Comparison of ENCODE assay signal across 8 cellular contexts in the genomic region with DNA sequence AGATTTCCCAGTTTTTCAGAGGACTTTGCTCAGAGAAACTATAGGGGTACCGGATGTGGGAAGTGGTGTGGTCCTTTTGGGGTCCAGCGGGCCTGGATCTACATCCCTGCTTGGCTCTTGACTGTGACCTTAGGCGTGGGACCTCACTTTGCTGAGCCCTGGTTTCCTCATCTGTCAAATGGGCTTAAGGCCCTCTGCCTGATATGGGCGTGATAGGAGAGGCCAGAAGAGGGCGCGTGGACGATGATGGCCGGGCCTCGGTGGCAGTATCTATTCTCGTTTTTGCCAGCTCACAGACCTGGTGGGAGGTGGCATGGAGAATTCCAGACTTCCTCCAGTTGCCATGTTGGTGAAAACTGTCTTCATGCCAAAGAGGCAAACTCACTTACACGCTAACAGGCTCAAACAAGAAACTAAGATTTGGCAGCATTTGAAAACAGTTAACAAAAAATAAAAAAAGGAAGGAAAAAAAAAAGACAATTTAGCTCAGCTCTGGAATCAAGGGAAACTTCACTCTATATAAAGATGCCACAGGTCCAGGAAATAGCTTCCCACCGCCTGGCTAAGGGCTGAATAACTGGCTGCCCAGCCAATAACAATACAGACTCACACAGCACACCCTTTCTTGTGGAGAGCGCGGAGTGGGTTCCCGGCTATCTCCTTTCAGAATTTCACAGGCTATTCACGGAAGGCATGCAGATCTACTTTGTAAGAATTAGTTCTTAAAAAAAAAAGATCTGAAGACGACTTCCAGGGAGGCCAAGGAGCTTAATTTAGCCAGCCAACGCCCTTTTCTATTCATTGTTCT. TPM values are rescaled to one million over a fixed set of nuclear protein-coding genes. Genes with fewer than 3 reads are reported as not detected.
DNase-seq lines count a peak whose midpoint lies in the region; ATAC-seq and TF ChIP-seq lines count a peak whose summit lies in the region.

No MANE protein-coding gene starts in this region.

- peak overlapping the region; percentile 85 for H3K9ac ChIP-seq in iPS-18a (ENCODE audit: low read length)

- TF ChIP-seq CTCF in astrocyte of the spinal cord (IDR thresholded peaks at IDR 0.05; ENCODE audit: low read depth, low read length) (peak; percentile 18), spleen (IDR thresholded peaks at IDR 0.05 in 8 of 11, conservative IDR thresholded peaks at IDR 0.05 in 3 of 11) (no peak)

- peaks cover 17% of the 10 kb centered on the region for H3K4me1 ChIP-seq in iPS-18a (ENCODE audit: control insufficient read depth, low read depth, low read length)
- H3K4me1 ChIP-seq in spleen: peaks cover 0 to 37% (median 16%) of the 10 kb centered on the region in 6 donors

- DNase-seq in activated T-cell treated with anti-CD3 and anti-CD28 coated beads, Interleukin-2, amount 50 U/mL, for 72 hours: no peak
- no peak for DNase-seq in activated T-cell treated with anti-CD3 and anti-CD28 coated beads, Interleukin-2, amount 50 U/mL, for 48 hours
- DNase-seq in astrocyte of the spinal cord (ENCODE audit: low read depth, low spot score): peak; percentile 85
- peak; percentile 13 for DNase-seq in spleen
- no peak for DNase-seq in DMS153 (lab: John Stamatoyannopoulos, UW)
- DNase-seq in NCI-H2107 treated with DMSO at 0.1 percent for 48 hours (lab: John Stamatoyannopoulos, UW; ENCODE audit: unreplicated experiment): no peak

- H3K9me3 Mint-ChIP-seq in activated T-cell treated with anti-CD3 and anti-CD28 coated beads, Interleukin-2, amount 50 U/mL, for 72 hours: no peaks in the 10 kb centered on the region

- H3K36me3 ChIP-seq in iPS-18a (ENCODE audit: control insufficient read depth, low read depth, low read length) (no peaks in the 10 kb centered on the region), spleen (no peaks in the 10 kb centered on the region)

- no peak overlapping the region for H3K27ac ChIP-seq in iPS-18a (ENCODE audit: low read length)
- peak overlapping the region in 2 of 8 donors; percentile 17 to 35 for H3K27ac ChIP-seq in spleen

- H3K4me3 ChIP-seq in astrocyte of the spinal cord (ENCODE audit: low read depth, low read length) (peak overlapping the region; percentile 60), iPS-18a (ENCODE audit: low read length) (peak overlapping the region; percentile 92), spleen (peak overlapping the region in 6 of 8 donors; percentile 54 to 86 (median 64))

- H3K4me1 Mint-ChIP-seq in activated T-cell treated with anti-CD3 and anti-CD28 coated beads, Interleukin-2, amount 50 U/mL, for 72 hours (ENCODE audit: low read depth): peaks cover 19% of the 10 kb centered on the region

- no peak for ATAC-seq in activated T-cell treated with anti-CD3 and anti-CD28 coated beads, Interleukin-2, amount 50 U/mL, for 72 hours (replicated peaks in 1 of 2)
- ATAC-seq in HG02840 (IDR thresholded peaks at IDR 0.05; ENCODE audit: low FRiP score, unreplicated experiment): no peak

- no peaks in the 10 kb centered on the region for H3K36me3 Mint-ChIP-seq in activated T-cell treated with anti-CD3 and anti-CD28 coated beads, Interleukin-2, amount 50 U/mL, for 72 hours (ENCODE audit: insufficient read depth in 2 of 2)

- H3K27me3 ChIP-seq in iPS-18a (ENCODE audit: control insufficient read depth, insufficient read depth, low read length): no peaks in the 10 kb centered on the region
- H3K27me3 ChIP-seq in spleen (replicated peaks in 1 of 7): peaks cover 0 to 66% (median 20%) of the 10 kb centered on the region in 7 donors

- intact Hi-C loops in spleen (cut with DNase I; ENCODE audit: low total_unique reads): no loop called here

- TF ChIP-seq POLR2A in spleen (IDR thresholded peaks at IDR 0.05): no peak

- H3K9me3 ChIP-seq in iPS-18a (ENCODE audit: control insufficient read depth, low read depth, low read length) (no peaks in the 10 kb centered on the region), spleen (no peaks in the 10 kb centered on the region)

- WGBS in spleen, 5 donors: 69 to 79% (median 78%) methylated on average over 18 of the region's 18 CpGs

- in situ Hi-C loops in astrocyte of the spinal cord (cut with HindIII; ENCODE audit: low sequenced_read_pairs): no loop called here

- peaks cover 48% of the 10 kb centered on the region for H3K27me3 Mint-ChIP-seq in activated T-cell treated with anti-CD3 and anti-CD28 coated beads, Interleukin-2, amount 50 U/mL, for 72 hours (ENCODE audit: low read depth)

- H3K4me3 Mint-ChIP-seq in activated T-cell treated with anti-CD3 and anti-CD28 coated beads, Interleukin-2, amount 50 U/mL, for 72 hours: peak overlapping the region; percentile 71 to 77

- H3K27ac Mint-ChIP-seq in activated T-cell treated with anti-CD3 and anti-CD28 coated beads, Interleukin-2, amount 50 U/mL, for 72 hours: no peak overlapping the region

RNA-seq across cellular contexts. Expression of a gene that starts 1.7 kb away (rescaled TPM):
- 1 to 10 TPM in 1 of 2 donors, under 1 TPM in 1; 0.49 to 1.3 TPM for total RNA-seq in activated T-cell treated with anti-CD3 and anti-CD28 coated beads, Interleukin-2, amount 50 U/mL, for 72 hours
- total RNA-seq in spleen: 10 to 100 TPM in 5 of 7 donors, 1 to 10 TPM in 2; 5.2 to 31.8 (median 19.8) TPM
- 1 to 10 TPM; 2.0 to 2.7 (median 2.4) TPM for polyA plus RNA-seq in spleen

Comparison
In these comparisons a context has a peak if more than half of its experiments do, and no peak if none do; other contexts are left out.
1. DNase-seq: peak in astrocyte of the spinal cord (single experiment) and spleen (single experiment); none in activated T-cell treated with anti-CD3 and anti-CD28 coated beads, Interleukin-2, amount 50 U/mL, for 72 hours (0 of 2), activated T-cell treated with anti-CD3 and anti-CD28 coated beads, Interleukin-2, amount 50 U/mL, for 48 hours (0 of 2), DMS153 (single experiment) and NCI-H2107 treated with DMSO at 0.1 percent for 48 hours (single experiment).
2. Peak in every context shown above with its lines, with median percentiles within 50 percentile points of each other: H3K4me3 ChIP-seq.